In genomic region chr20:58432190-58432954, GRCh38 we compare ENCODE assay signal across 15 cellular contexts. TPM values are rescaled to one million over a fixed set of nuclear protein-coding genes. Genes with fewer than 3 reads are reported as not detected.
DNase-seq lines count a peak whose midpoint lies in the region; ATAC-seq and TF ChIP-seq lines count a peak whose summit lies in the region.
"Had no signal": no experiment of that assay in that cellular context is flagged by ENCODE, and none has a peak within 500 bp of the region (broad histone marks: within the 10 kb centered on the region; RNA-seq: fewer than 3 reads in every experiment).

No MANE protein-coding gene starts in this region.

- no peaks in the 10 kb centered on the region for H3K9me3 ChIP-seq in left lung
- H3K9me3 ChIP-seq in transverse colon, result no peaks in the 10 kb centered on the region
- H3K9me3 ChIP-seq in vagina, result no peaks in the 10 kb centered on the region
- H3K9me3 ChIP-seq: SK-N-SH, suprapubic skin had no signal

- peaks cover 10% of the 10 kb centered on the region for H3K36me3 Mint-ChIP-seq in activated naive CD8-positive, alpha-beta T cell
- peaks cover 21% of the 10 kb centered on the region for H3K36me3 Mint-ChIP-seq in activated naive CD8-positive, alpha-beta T cell treated with anti-CD3 and anti-CD28 coated beads, Interleukin-2, amount 50 U/mL, for 24 hours (ENCODE audit: low read depth)

- intact Hi-C loops in left lung (cut with DNase I), result no loop called here
- intact Hi-C loops in transverse colon (cut with DNase I; ENCODE audit: low total_unique reads), result no loop called here
- intact Hi-C loops in vagina (cut with DNase I), result no loop called here

- TF ChIP-seq EP300 in transverse colon (IDR thresholded peaks at IDR 0.05; ENCODE audit: low read depth), result no peak

- H3K27me3 Mint-ChIP-seq in activated naive CD8-positive, alpha-beta T cell, result no peaks in the 10 kb centered on the region
- no peaks in the 10 kb centered on the region for H3K27me3 Mint-ChIP-seq in activated naive CD8-positive, alpha-beta T cell treated with anti-CD3 and anti-CD28 coated beads, Interleukin-2, amount 50 U/mL, for 24 hours

- H3K4me1 Mint-ChIP-seq in activated naive CD8-positive, alpha-beta T cell (ENCODE audit: low read depth), result peaks cover 43% of the 10 kb centered on the region
- H3K4me1 Mint-ChIP-seq in activated naive CD8-positive, alpha-beta T cell treated with anti-CD3 and anti-CD28 coated beads, Interleukin-2, amount 50 U/mL, for 24 hours, result peaks cover 25% of the 10 kb centered on the region

- peaks cover 0 to 11% of the 10 kb centered on the region in 2 donors for H3K4me1 ChIP-seq in left lung
- peaks cover 23 to 61% (median 35%) of the 10 kb centered on the region in 4 donors for H3K4me1 ChIP-seq in transverse colon
- peaks cover 37% of the 10 kb centered on the region for H3K4me1 ChIP-seq in vagina

- H3K4me3 ChIP-seq in cardiac fibroblast (replicated peaks in 1 of 2; ENCODE audit: low read depth in 2 of 2, low read length in 2 of 2), result no peak overlapping the region
- H3K4me3 ChIP-seq in left lung, result no peak overlapping the region
- no peak overlapping the region for H3K4me3 ChIP-seq in transverse colon
- no peak overlapping the region for H3K4me3 ChIP-seq in vagina
- H3K4me3 ChIP-seq: suprapubic skin had no signal

- in situ Hi-C loops in transverse colon (cut with MboI; ENCODE audit: low pct_ligation_motif_present in 1 of 4, low pct_unique_long_range_greater_than_20kb in 1 of 4, low sequenced_read_pairs in 3 of 4), result no loop called here

- no peak overlapping the region for H3K27ac ChIP-seq in left lung
- peak overlapping the region; percentile 16 to 67 (median 33) for H3K27ac ChIP-seq in transverse colon
- no peak overlapping the region for H3K27ac ChIP-seq in vagina
- H3K27ac ChIP-seq: suprapubic skin had no signal

- 68 to 77% methylated on average over 2 to 3 of the region's 3 CpGs for WGBS in transverse colon (ENCODE audit: low coverage in 1 of 2), 2 donors

- no peaks in the 10 kb centered on the region for H3K27me3 ChIP-seq in left lung
- H3K27me3 ChIP-seq in transverse colon, result no peaks in the 10 kb centered on the region
- no peaks in the 10 kb centered on the region for H3K27me3 ChIP-seq in vagina
- H3K27me3 ChIP-seq: suprapubic skin had no signal

- H3K27ac Mint-ChIP-seq in activated naive CD8-positive, alpha-beta T cell, result peak overlapping the region; percentile 11
- no peak overlapping the region for H3K27ac Mint-ChIP-seq in activated naive CD8-positive, alpha-beta T cell treated with anti-CD3 and anti-CD28 coated beads, Interleukin-2, amount 50 U/mL, for 24 hours

- TF ChIP-seq POLR2A in transverse colon (IDR thresholded peaks at IDR 0.05) (no peak), vagina (IDR thresholded peaks at IDR 0.05) (no peak)

- no peak overlapping the region for H3K4me3 Mint-ChIP-seq in activated naive CD8-positive, alpha-beta T cell
- no peak overlapping the region for H3K4me3 Mint-ChIP-seq in activated naive CD8-positive, alpha-beta T cell treated with anti-CD3 and anti-CD28 coated beads, Interleukin-2, amount 50 U/mL, for 24 hours

- peaks cover 0 to 6% of the 10 kb centered on the region in 2 donors for H3K36me3 ChIP-seq in left lung
- H3K36me3 ChIP-seq in transverse colon, result no peaks in the 10 kb centered on the region
- H3K36me3 ChIP-seq in vagina, result no peaks in the 10 kb centered on the region

- no peak for ATAC-seq in activated naive CD8-positive, alpha-beta T cell treated with anti-CD3 and anti-CD28 coated beads, Interleukin-2, amount 50 U/mL, for 24 hours
- ATAC-seq in left lung, result peak; percentile 74
- ATAC-seq in HG02884 (IDR thresholded peaks at IDR 0.05; ENCODE audit: unreplicated experiment), result no peak

- DNase-seq in activated naive CD8-positive, alpha-beta T cell treated with anti-CD3 and anti-CD28 coated beads, Interleukin-2, amount 50 U/mL, for 24 hours, result no peak
- DNase-seq in cardiac fibroblast (ENCODE audit: low read depth in 2 of 2) (peak; percentile 45 to 73), left lung (no peak), transverse colon (no peak), vagina (ENCODE audit: extremely low spot score in 2 of 2) (no peak), NCI-H446 (lab: John Stamatoyannopoulos, UW) (no peak)
- DNase-seq: DMS79, erythroblast, mammary epithelial cell, NCI-H2171 treated with DMSO at 0.1 percent for 48 hours, nucleus accumbens, SK-N-SH had no signal

- TF ChIP-seq CTCF in cardiac fibroblast (IDR thresholded peaks at IDR 0.05; ENCODE audit: low read depth, low read length) (no peak), left lung (IDR thresholded peaks at IDR 0.05) (no peak), transverse colon (IDR thresholded peaks at IDR 0.05) (no peak), vagina (IDR thresholded peaks at IDR 0.05) (no peak)

- H3K9me3 Mint-ChIP-seq in activated naive CD8-positive, alpha-beta T cell (ENCODE audit: low read depth), result no peaks in the 10 kb centered on the region
- H3K9me3 Mint-ChIP-seq in activated naive CD8-positive, alpha-beta T cell treated with anti-CD3 and anti-CD28 coated beads, Interleukin-2, amount 50 U/mL, for 24 hours, result no peaks in the 10 kb centered on the region

RNA-seq across cellular contexts. Expression of gene VAPB, which starts 43.3 kb away (rescaled TPM):
- 10 to 100 TPM; 49.7 to 52.9 TPM for total RNA-seq in left lung
- total RNA-seq in transverse colon, result 10 to 100 TPM; 11.6 to 44.8 (median 28.0) TPM
- 21.6 TPM for total RNA-seq in vagina

Comparison
In these comparisons a context has a peak if more than half of its experiments do, and no peak if none do; other contexts are left out.
1. DNase-seq: peak in cardiac fibroblast (2 of 2); none in activated naive CD8-positive, alpha-beta T cell treated with anti-CD3 and anti-CD28 coated beads, Interleukin-2, amount 50 U/mL, for 24 hours (single experiment), left lung (0 of 2), transverse colon (single experiment), vagina (0 of 2) and NCI-H446 (0 of 2).
2. H3K27ac ChIP-seq: peak in transverse colon (4 of 4); none in left lung (0 of 2) and vagina (single experiment).